8 cellular contexts compared by ENCODE assay signal in genomic region chr17:59221159-59221847, GRCh38. TPM values are rescaled to one million over a fixed set of nuclear protein-coding genes. Genes with fewer than 3 reads are reported as not detected.
A peak's percentile ranks its signal among the peaks of the same experiment; 100 is the strongest.
DNase-seq lines count a peak whose midpoint lies in the region; ATAC-seq and TF ChIP-seq lines count a peak whose summit lies in the region.

No MANE protein-coding gene starts in this region.

- peak; percentile 16 for ATAC-seq in GM21717 (IDR thresholded peaks at IDR 0.05; ENCODE audit: unreplicated experiment)
- no peak for ATAC-seq in GM21528 (IDR thresholded peaks at IDR 0.05; ENCODE audit: low FRiP score, unreplicated experiment)
- no peak for ATAC-seq in HG03108 (IDR thresholded peaks at IDR 0.05; ENCODE audit: unreplicated experiment)
- no peak for ATAC-seq in GM18909 (IDR thresholded peaks at IDR 0.05; ENCODE audit: poor library complexity, unreplicated experiment)

- H3K9ac ChIP-seq in endocrine pancreas (ENCODE audit: control insufficient read depth, insufficient read depth, low read length) = peak overlapping the region; percentile 95

- peak overlapping the region; percentile 99 for H2AFZ ChIP-seq in OCI-LY7 (ENCODE audit: low read length)

- DNase-seq in OCI-LY7 (ENCODE audit: low spot score) = no peak
- DNase-seq in neural crest cell (ENCODE audit: low read depth, low spot score) = no peak
- no peak for DNase-seq in activated effector memory CD4-positive, alpha-beta T cell treated with Interleukin-2 at 50 U/mL for 16 hours

- no peaks in the 10 kb centered on the region for H3K36me3 Mint-ChIP-seq in neural crest cell (ENCODE audit: low read depth)

- no peak for TF ChIP-seq CTCF in OCI-LY7 (conservative IDR thresholded peaks at IDR 0.05; ENCODE audit: low read length)
- TF ChIP-seq CTCF in neural crest cell (conservative IDR thresholded peaks at IDR 0.05) = no peak

- H3K27ac Mint-ChIP-seq in neural crest cell (ENCODE audit: unreplicated experiment) = peak overlapping the region; percentile 98

- H3K4me2 ChIP-seq in OCI-LY7 (ENCODE audit: low read length) = peak overlapping the region; percentile 83

- no peaks in the 10 kb centered on the region for H4K20me1 ChIP-seq in OCI-LY7 (ENCODE audit: insufficient read depth, low read length)

- peak overlapping the region; percentile 80 for H3K4me3 ChIP-seq in OCI-LY7 (ENCODE audit: low read depth, low read length, poor library complexity, severe bottlenecking)
- peak overlapping the region; percentile 72 for H3K4me3 ChIP-seq in endocrine pancreas (ENCODE audit: control insufficient read depth, insufficient read depth, low read length)

- no peaks in the 10 kb centered on the region for H3K9me2 ChIP-seq in OCI-LY7 (ENCODE audit: insufficient read depth, low read length)

- H3K4me1 ChIP-seq in OCI-LY7 (ENCODE audit: insufficient read depth, low read length, poor library complexity, severe bottlenecking) (peaks cover 15% of the 10 kb centered on the region), endocrine pancreas (ENCODE audit: control insufficient read depth, insufficient read depth, low read length) (no peaks in the 10 kb centered on the region)

- H3K4me3 Mint-ChIP-seq in neural crest cell = peak overlapping the region; percentile 95

- no peaks in the 10 kb centered on the region for H3K9me3 Mint-ChIP-seq in neural crest cell

- H3K27ac ChIP-seq in OCI-LY7 (ENCODE audit: low read depth, low read length, poor library complexity, severe bottlenecking) = peak overlapping the region; percentile 69

- intact Hi-C loops in OCI-LY7 (cut with micrococcal nuclease; ENCODE audit: unreplicated experiment) = loop anchor here (2.0 kb wide), 1 partner anchor 219 kb away; no protein-coding TSS in a partner anchor

- H3K36me3 ChIP-seq in OCI-LY7 (ENCODE audit: insufficient read depth, low read length) (no peaks in the 10 kb centered on the region), endocrine pancreas (ENCODE audit: control insufficient read depth, insufficient read depth, low read length) (no peaks in the 10 kb centered on the region)

- CTCF ChIA-PET in OCI-LY7 (lab: Charles Lee; ENCODE audit: unreplicated experiment) = no interaction called here

- peaks cover 18% of the 10 kb centered on the region for H3K4me1 Mint-ChIP-seq in neural crest cell

- H3K79me2 ChIP-seq in OCI-LY7 (ENCODE audit: insufficient read depth, low read depth, low read length) = no peaks in the 10 kb centered on the region

- no peaks in the 10 kb centered on the region for H3K27me3 ChIP-seq in endocrine pancreas (ENCODE audit: control insufficient read depth, insufficient read depth, low read length)

- BruUV-seq in OCI-LY7 (replicated peaks; lab: Mats Ljungman, UMichigan) = no TSS peak

- no peaks in the 10 kb centered on the region for H3K27me3 Mint-ChIP-seq in neural crest cell (ENCODE audit: low read depth)

- H3K9me3 ChIP-seq in OCI-LY7 (ENCODE audit: low read length) (no peaks in the 10 kb centered on the region), endocrine pancreas (ENCODE audit: control insufficient read depth, low read length) (no peaks in the 10 kb centered on the region)

- POLR2A ChIA-PET in OCI-LY7 (lab: Charles Lee) = interaction anchor here (0.7 kb wide), 1 partner anchor 344 kb away, joined by 9 read pairs; the partner anchor contains the start of gene DHX40

RNA-seq across cellular contexts. Expression of gene GDPD1, which starts 1.0 kb away (rescaled TPM):
- total RNA-seq in OCI-LY7 (2014; rRNA removed; shearing (Covaris generic)) = 0.51 and 1.3 TPM in 2 replicates
- total RNA-seq in OCI-LY7 (2022) (3.6 and 5.0 TPM in 2 replicates), neural crest cell (10.7 and 13.4 TPM in 2 replicates)

RNA-seq across cellular contexts. Expression of gene SMG8, which starts 11.5 kb away (rescaled TPM):
- total RNA-seq in OCI-LY7 (2014; rRNA removed; shearing (Covaris generic)) = 16.4 and 19.9 TPM in 2 replicates
- total RNA-seq in OCI-LY7 (2022) = 16.5 and 17.3 TPM in 2 replicates
- 21.2 and 22.9 TPM in 2 replicates for total RNA-seq in neural crest cell
